2 cellular contexts compared by ENCODE assay signal in the genomic region with DNA sequence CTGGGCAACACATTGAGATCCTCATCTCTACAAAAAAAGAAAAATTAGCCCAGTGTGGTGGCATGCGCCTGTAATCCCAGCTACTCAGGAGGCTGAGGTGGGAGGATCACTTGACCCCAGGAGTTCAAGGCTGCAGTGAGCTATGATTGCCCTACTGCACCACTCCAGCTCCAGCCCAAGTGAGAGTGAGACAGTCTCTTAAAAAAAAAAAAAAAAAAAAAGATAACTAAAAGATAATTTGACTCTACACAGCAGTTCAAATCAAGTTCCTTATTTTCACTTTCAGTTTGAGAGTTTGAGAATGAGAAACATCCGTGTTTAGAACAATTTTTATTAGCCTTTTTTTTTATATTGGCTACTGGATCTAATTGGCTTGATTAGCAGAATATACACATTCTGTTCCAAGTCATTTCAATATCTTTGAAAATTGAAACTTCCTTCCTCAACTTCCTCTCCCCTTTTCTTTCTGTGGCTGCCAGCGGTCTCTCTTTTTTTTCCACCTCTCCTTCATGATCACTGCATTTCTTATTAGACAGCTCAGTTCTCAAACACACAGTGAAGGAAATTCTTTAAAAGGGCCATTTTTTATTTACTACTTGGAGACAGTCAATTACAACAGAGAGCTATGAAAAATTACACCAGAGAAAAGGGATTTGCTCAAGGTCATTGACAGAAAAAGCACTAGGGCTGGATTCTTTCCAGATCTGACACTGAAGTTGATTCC.
TF ChIP-seq lines count a peak whose summit lies in the region.

No MANE protein-coding gene starts in this region.

TF ChIP-seq in SK-N-SH, 30 proteins besides CTCF, POLR2A, EP300 and RAD21 (continued from another document):
- TF ChIP-seq, protein P1, sequence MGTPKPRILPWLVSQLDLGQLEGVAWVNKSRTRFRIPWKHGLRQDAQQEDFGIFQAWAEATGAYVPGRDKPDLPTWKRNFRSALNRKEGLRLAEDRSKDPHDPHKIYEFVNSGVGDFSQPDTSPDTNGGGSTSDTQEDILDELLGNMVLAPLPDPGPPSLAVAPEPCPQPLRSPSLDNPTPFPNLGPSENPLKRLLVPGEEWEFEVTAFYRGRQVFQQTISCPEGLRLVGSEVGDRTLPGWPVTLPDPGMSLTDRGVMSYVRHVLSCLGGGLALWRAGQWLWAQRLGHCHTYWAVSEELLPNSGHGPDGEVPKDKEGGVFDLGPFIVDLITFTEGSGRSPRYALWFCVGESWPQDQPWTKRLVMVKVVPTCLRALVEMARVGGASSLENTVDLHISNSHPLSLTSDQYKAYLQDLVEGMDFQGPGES (IDR thresholded peaks at IDR 0.05; ENCODE audit: low read depth, low read length): no peak
- TF ChIP-seq FOXM1 (IDR thresholded peaks at IDR 0.05; ENCODE audit: low read depth): no peak
- TF ChIP-seq, protein P2, sequence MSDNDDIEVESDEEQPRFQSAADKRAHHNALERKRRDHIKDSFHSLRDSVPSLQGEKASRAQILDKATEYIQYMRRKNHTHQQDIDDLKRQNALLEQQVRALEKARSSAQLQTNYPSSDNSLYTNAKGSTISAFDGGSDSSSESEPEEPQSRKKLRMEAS (IDR thresholded peaks at IDR 0.05; ENCODE audit: low read depth): no peak
- TF ChIP-seq SIN3A (IDR thresholded peaks at IDR 0.05; ENCODE audit: borderline replicate concordance, low read depth, low read length): no peak
- TF ChIP-seq, protein P3, sequence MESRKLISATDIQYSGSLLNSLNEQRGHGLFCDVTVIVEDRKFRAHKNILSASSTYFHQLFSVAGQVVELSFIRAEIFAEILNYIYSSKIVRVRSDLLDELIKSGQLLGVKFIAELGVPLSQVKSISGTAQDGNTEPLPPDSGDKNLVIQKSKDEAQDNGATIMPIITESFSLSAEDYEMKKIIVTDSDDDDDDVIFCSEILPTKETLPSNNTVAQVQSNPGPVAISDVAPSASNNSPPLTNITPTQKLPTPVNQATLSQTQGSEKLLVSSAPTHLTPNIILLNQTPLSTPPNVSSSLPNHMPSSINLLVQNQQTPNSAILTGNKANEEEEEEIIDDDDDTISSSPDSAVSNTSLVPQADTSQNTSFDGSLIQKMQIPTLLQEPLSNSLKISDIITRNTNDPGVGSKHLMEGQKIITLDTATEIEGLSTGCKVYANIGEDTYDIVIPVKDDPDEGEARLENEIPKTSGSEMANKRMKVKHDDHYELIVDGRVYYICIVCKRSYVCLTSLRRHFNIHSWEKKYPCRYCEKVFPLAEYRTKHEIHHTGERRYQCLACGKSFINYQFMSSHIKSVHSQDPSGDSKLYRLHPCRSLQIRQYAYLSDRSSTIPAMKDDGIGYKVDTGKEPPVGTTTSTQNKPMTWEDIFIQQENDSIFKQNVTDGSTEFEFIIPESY (IDR thresholded peaks at IDR 0.05; ENCODE audit: borderline replicate concordance, low read depth): no peak
- no peak for TF ChIP-seq CHD2 (IDR thresholded peaks at IDR 0.05; ENCODE audit: low read length, partially characterized antibody)
- no peak for TF ChIP-seq FOSL2 (IDR thresholded peaks at IDR 0.05; ENCODE audit: borderline replicate concordance, low read depth)
- TF ChIP-seq EZH2phosphoT487 (IDR thresholded peaks at IDR 0.05; ENCODE audit: borderline replicate concordance, low read depth): no peak
- TF ChIP-seq, protein P4, sequence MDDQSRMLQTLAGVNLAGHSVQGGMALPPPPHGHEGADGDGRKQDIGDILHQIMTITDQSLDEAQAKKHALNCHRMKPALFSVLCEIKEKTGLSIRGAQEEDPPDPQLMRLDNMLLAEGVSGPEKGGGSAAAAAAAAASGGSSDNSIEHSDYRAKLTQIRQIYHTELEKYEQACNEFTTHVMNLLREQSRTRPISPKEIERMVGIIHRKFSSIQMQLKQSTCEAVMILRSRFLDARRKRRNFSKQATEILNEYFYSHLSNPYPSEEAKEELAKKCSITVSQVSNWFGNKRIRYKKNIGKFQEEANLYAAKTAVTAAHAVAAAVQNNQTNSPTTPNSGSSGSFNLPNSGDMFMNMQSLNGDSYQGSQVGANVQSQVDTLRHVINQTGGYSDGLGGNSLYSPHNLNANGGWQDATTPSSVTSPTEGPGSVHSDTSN (IDR thresholded peaks at IDR 0.05): no peak
- no peak for TF ChIP-seq MEF2A (IDR thresholded peaks at IDR 0.05; ENCODE audit: borderline replicate concordance, low read depth)
TF ChIP-seq in SK-N-SH: peak in this region for 0.

TF ChIP-seq in SK-N-SH treated with all-trans-retinoic acid at 6 μM for 48 hours, 23 proteins besides CTCF, POLR2A, EP300 and RAD21 (continued from another document):
- TF ChIP-seq, protein P5, sequence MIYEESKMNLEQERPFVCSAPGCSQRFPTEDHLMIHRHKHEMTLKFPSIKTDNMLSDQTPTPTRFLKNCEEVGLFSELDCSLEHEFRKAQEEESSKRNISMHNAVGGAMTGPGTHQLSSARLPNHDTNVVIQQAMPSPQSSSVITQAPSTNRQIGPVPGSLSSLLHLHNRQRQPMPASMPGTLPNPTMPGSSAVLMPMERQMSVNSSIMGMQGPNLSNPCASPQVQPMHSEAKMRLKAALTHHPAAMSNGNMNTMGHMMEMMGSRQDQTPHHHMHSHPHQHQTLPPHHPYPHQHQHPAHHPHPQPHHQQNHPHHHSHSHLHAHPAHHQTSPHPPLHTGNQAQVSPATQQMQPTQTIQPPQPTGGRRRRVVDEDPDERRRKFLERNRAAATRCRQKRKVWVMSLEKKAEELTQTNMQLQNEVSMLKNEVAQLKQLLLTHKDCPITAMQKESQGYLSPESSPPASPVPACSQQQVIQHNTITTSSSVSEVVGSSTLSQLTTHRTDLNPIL (CRISPR knock-in tag; IDR thresholded peaks at IDR 0.05; ENCODE audit: low read depth): no peak
